Comparison of ENCODE assay signal across 8 cellular contexts in genomic region chr1:15684042-15684461, GRCh38. TPM values are rescaled to one million over a fixed set of nuclear protein-coding genes. Genes with fewer than 3 reads are reported as not detected.
DNase-seq lines count a peak whose midpoint lies in the region; ATAC-seq and TF ChIP-seq lines count a peak whose summit lies in the region.

Gene PLEKHM2 (plus strand): TSS chr1:15684320. CDS start chr1:15684559, 239 bp downstream.

- no peaks in the 10 kb centered on the region; the same call in 1 of the 2 replicates for H3K27me3 Mint-ChIP-seq in WTC11 (ENCODE audit: low read depth)

- no peak for TF ChIP-seq CTCF in WTC11 (IDR thresholded peaks at IDR 0.05)

- intact Hi-C loops in left colon (cut with DNase I, micrococcal nuclease) = no loop called here

- H3K4me1 Mint-ChIP-seq in WTC11 = peaks cover 22% of the 10 kb centered on the region

- CTCF ChIA-PET in WTC11 (lab: Charles Lee) = no interaction called here

- POLR2A ChIA-PET in WTC11 (lab: Charles Lee) = no interaction called here

- H3K27ac Mint-ChIP-seq in WTC11 = peak within 1 kb of the TSS; percentile 78; the same call in 1 of the 2 replicates

- no peaks in the 10 kb centered on the region for H3K36me3 Mint-ChIP-seq in WTC11

- H3K4me3 Mint-ChIP-seq in WTC11 = peak within 1 kb of the TSS; percentile 83

- H3K9me3 Mint-ChIP-seq in WTC11 = no peaks in the 10 kb centered on the region

- DNase-seq in NCI-H2081 (lab: John Stamatoyannopoulos, UW) = peak; percentile 24 to 48
- DNase-seq in NCI-H2081 treated with DMSO at 0.1 percent for 48 hours (lab: John Stamatoyannopoulos, UW) = no peak
- peak; percentile 56 for DNase-seq in HuH-7 (ENCODE audit: low spot score)
- no peak for DNase-seq in WTC11 (ENCODE audit: low spot score)
- DNase-seq in cerebellum (ENCODE audit: low spot score) = peak; percentile 72
- DNase-seq in left colon = peak in 1 of 2 donors; percentile 57
- DNase-seq in stimulated activated CD4-positive, alpha-beta T cell treated with anti-CD3 and anti-CD28 coated beads, Interleukin-2, amount 100 ng/mL, for 48 hours = peak; percentile 8 to 49
- no peak for DNase-seq in NCI-H187 treated with DMSO at 0.1 percent for 48 hours (lab: John Stamatoyannopoulos, UW)

- ATAC-seq in WTC11 = peak; percentile 71
- peak; percentile 79 for ATAC-seq in left colon

TF ChIP-seq in WTC11, 78 proteins besides CTCF, POLR2A, EP300 and RAD21:
- TF ChIP-seq TCF7 (CRISPR knock-in tag; IDR thresholded peaks at IDR 0.05; ENCODE audit: low read depth) = no peak
- no peak for TF ChIP-seq ZNF671 (CRISPR knock-in tag; IDR thresholded peaks at IDR 0.05)
- TF ChIP-seq TP53 (CRISPR knock-in tag; IDR thresholded peaks at IDR 0.05) = no peak
- TF ChIP-seq ZBTB21 (CRISPR knock-in tag; IDR thresholded peaks at IDR 0.05; ENCODE audit: borderline replicate concordance) = no peak
- no peak for TF ChIP-seq NR3C1 (CRISPR knock-in tag; conservative IDR thresholded peaks at IDR 0.05; ENCODE audit: low read depth)
- TF ChIP-seq ZNF281 (CRISPR knock-in tag; IDR thresholded peaks at IDR 0.05) = no peak
- TF ChIP-seq FOXP1 (CRISPR knock-in tag; IDR thresholded peaks at IDR 0.05; ENCODE audit: borderline replicate concordance) = no peak
- TF ChIP-seq, protein P1, sequence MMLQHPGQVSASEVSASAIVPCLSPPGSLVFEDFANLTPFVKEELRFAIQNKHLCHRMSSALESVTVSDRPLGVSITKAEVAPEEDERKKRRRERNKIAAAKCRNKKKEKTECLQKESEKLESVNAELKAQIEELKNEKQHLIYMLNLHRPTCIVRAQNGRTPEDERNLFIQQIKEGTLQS (CRISPR knock-in tag; conservative IDR thresholded peaks at IDR 0.05) = no peak
- TF ChIP-seq EMX1 (CRISPR knock-in tag; IDR thresholded peaks at IDR 0.05) = no peak
- no peak for TF ChIP-seq GABPB1 (CRISPR knock-in tag; IDR thresholded peaks at IDR 0.05)
- TF ChIP-seq GRHL2 (CRISPR knock-in tag; IDR thresholded peaks at IDR 0.05; ENCODE audit: insufficient replicate concordance, severe bottlenecking) = no peak
TF ChIP-seq in WTC11: peak in this region for 0.

RNA-seq across cellular contexts. Expression of gene PLEKHM2, which starts in this region (rescaled TPM):
- total RNA-seq in WTC11 (2021) = 47.5 to 51.8 TPM (median 49.7 TPM) in 3 replicates
- total RNA-seq in cerebellum = 27.0 TPM
- 10 to 100 TPM; 31.5 to 37.0 TPM for total RNA-seq in left colon

Comparison
In these comparisons a context has a peak if more than half of its experiments do, and no peak if none do; other contexts are left out.
1. DNase-seq: peak in NCI-H2081 (2 of 2), HuH-7 (single experiment), cerebellum (single experiment) and stimulated activated CD4-positive, alpha-beta T cell treated with anti-CD3 and anti-CD28 coated beads, Interleukin-2, amount 100 ng/mL, for 48 hours (2 of 2); none in NCI-H2081 treated with DMSO at 0.1 percent for 48 hours (single experiment), WTC11 (single experiment) and NCI-H187 treated with DMSO at 0.1 percent for 48 hours (single experiment).